14 cellular contexts compared by ENCODE assay signal in the genomic region with DNA sequence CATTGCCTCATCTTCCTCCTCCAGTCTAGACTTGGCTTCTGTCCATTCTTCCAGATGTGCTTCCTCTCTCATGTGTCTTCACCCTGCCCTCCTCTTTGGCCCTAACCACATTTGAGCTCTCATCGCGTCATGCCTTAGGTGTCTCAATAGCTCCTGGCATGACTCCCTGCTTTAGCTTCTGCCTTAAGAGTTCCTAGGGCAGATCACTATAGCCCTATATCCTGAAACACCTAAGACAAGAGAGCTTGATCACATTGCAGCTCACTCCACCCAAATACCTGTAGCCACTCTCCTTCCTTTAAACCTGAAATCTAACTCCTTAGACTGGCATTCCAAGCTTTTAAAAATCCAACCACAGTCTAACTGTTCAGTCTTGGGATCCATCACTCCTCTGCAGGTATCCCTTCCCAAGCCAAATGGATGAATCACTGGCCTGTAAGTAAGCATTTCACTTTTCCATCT.
DNase-seq lines count a peak whose midpoint lies in the region; ATAC-seq, FAIRE-seq and TF ChIP-seq lines count a peak whose summit lies in the region.
"Had no signal": no experiment of that assay in that cellular context is flagged by ENCODE, and none has a peak within 500 bp of the region (broad histone marks: within the 10 kb centered on the region; RNA-seq: fewer than 3 reads in every experiment).

No MANE protein-coding gene starts in this region.

- no peak overlapping the region for H2BK120ac ChIP-seq in mesenchymal stem cell (ENCODE audit: low read depth, low read length)

- no peak overlapping the region for H2BK15ac ChIP-seq in mesenchymal stem cell (ENCODE audit: low read depth, poor library complexity, severe bottlenecking)

- H3K27me3 ChIP-seq in astrocyte (ENCODE audit: insufficient read depth, low read length) (no peaks in the 10 kb centered on the region), mesenchymal stem cell (ENCODE audit: control insufficient read depth in 1 of 2, insufficient read depth in 1 of 2, low read length in 2 of 2) (no peaks in the 10 kb centered on the region), Karpas-422 (ENCODE audit: low read length) (no peaks in the 10 kb centered on the region)

- H3K4me3 Mint-ChIP-seq in astrocyte (ENCODE audit: unreplicated experiment) = no peak overlapping the region
- no peak overlapping the region for H3K4me3 Mint-ChIP-seq in activated T-cell treated with anti-CD3 and anti-CD28 coated beads, Interleukin-2, amount 50 U/mL, for 24 hours
- H3K4me3 Mint-ChIP-seq: activated naive CD4-positive, alpha-beta T cell treated with anti-CD3 and anti-CD28 coated beads, Interleukin-2, amount 50 U/mL, for 24 hours; nephron; stimulated activated naive B cell treated with anti-CD40 and anti-IgM and Interleukin-4, amounts not matched to agents 10 μg/mL and 1 μg/mL and 100 μg/mL, for 72 hours had no signal

- no peak overlapping the region for H3K23ac ChIP-seq in mesenchymal stem cell (ENCODE audit: low read length in 2 of 2)

- H3K9me3 Mint-ChIP-seq in astrocyte (ENCODE audit: unreplicated experiment) = peaks cover 2% of the 10 kb centered on the region
- H3K9me3 Mint-ChIP-seq in activated T-cell treated with anti-CD3 and anti-CD28 coated beads, Interleukin-2, amount 50 U/mL, for 24 hours = no peaks in the 10 kb centered on the region
- H3K9me3 Mint-ChIP-seq: nephron had no signal

- no peaks in the 10 kb centered on the region for H3K27me3 Mint-ChIP-seq in astrocyte (ENCODE audit: low read depth, unreplicated experiment)
- no peaks in the 10 kb centered on the region for H3K27me3 Mint-ChIP-seq in activated T-cell treated with anti-CD3 and anti-CD28 coated beads, Interleukin-2, amount 50 U/mL, for 24 hours
- H3K27me3 Mint-ChIP-seq: activated naive CD4-positive, alpha-beta T cell treated with anti-CD3 and anti-CD28 coated beads, Interleukin-2, amount 50 U/mL, for 24 hours had no signal

- H2BK5ac ChIP-seq in mesenchymal stem cell (ENCODE audit: low read depth, low read length, poor library complexity, severe bottlenecking) = no peak overlapping the region

- H3K79me2 ChIP-seq in astrocyte (ENCODE audit: insufficient read depth, low read length) = no peaks in the 10 kb centered on the region
- H3K79me2 ChIP-seq in Karpas-422 (ENCODE audit: low read length) = no peaks in the 10 kb centered on the region

- no peak for FAIRE-seq in astrocyte (lab: Jason Lieb, UNC)

- H3K27ac Mint-ChIP-seq in astrocyte (ENCODE audit: unreplicated experiment) = no peak overlapping the region
- H3K27ac Mint-ChIP-seq in activated T-cell treated with anti-CD3 and anti-CD28 coated beads, Interleukin-2, amount 50 U/mL, for 24 hours = no peak overlapping the region
- H3K27ac Mint-ChIP-seq: activated naive CD4-positive, alpha-beta T cell treated with anti-CD3 and anti-CD28 coated beads, Interleukin-2, amount 50 U/mL, for 24 hours; nephron; stimulated activated naive B cell treated with anti-CD40 and anti-IgM and Interleukin-4, amounts not matched to agents 10 μg/mL and 1 μg/mL and 100 μg/mL, for 72 hours had no signal

- H3K4me1 ChIP-seq in astrocyte (ENCODE audit: insufficient read depth, low read length) = no peaks in the 10 kb centered on the region
- no peaks in the 10 kb centered on the region for H3K4me1 ChIP-seq in mesenchymal stem cell (ENCODE audit: control insufficient read depth, insufficient read depth, low read depth, low read length)
- H3K4me1 ChIP-seq in Karpas-422 (ENCODE audit: low read length) = no peaks in the 10 kb centered on the region

- H3K4ac ChIP-seq in mesenchymal stem cell (ENCODE audit: low read depth in 1 of 2, low read length in 2 of 2) = no peak overlapping the region

- TF ChIP-seq CTCF in astrocyte (IDR thresholded peaks at IDR 0.05; ENCODE audit: insufficient read depth, low read depth, low read length) = no peak

- no peak overlapping the region for H3K4me2 ChIP-seq in astrocyte (ENCODE audit: low read length)
- H3K4me2 ChIP-seq in mesenchymal stem cell (ENCODE audit: low read length, poor library complexity, severe bottlenecking) = no peak overlapping the region
- H3K4me2 ChIP-seq in Karpas-422 (ENCODE audit: low read depth, low read length, poor library complexity, severe bottlenecking) = no peak overlapping the region

- no peak overlapping the region for H4K8ac ChIP-seq in mesenchymal stem cell (ENCODE audit: low read length)

- H3K9ac ChIP-seq in astrocyte (ENCODE audit: low read length) (no peak overlapping the region), mesenchymal stem cell (ENCODE audit: low read length) (no peak overlapping the region), Karpas-422 (ENCODE audit: low read length) (no peak overlapping the region)

- H3K27ac ChIP-seq in astrocyte (ENCODE audit: low read depth, low read length) (no peak overlapping the region), mesenchymal stem cell (ENCODE audit: low read length, poor library complexity, severe bottlenecking) (no peak overlapping the region), Karpas-422 (ENCODE audit: low read length) (no peak overlapping the region)

- H3K36me3 ChIP-seq in astrocyte (ENCODE audit: insufficient read depth, low read length) = no peaks in the 10 kb centered on the region
- H3K36me3 ChIP-seq in mesenchymal stem cell (ENCODE audit: control insufficient read depth in 1 of 2, insufficient read depth in 2 of 2, low read depth in 1 of 2, low read length in 2 of 2) = no peaks in the 10 kb centered on the region
- no peaks in the 10 kb centered on the region for H3K36me3 ChIP-seq in Karpas-422 (ENCODE audit: insufficient read depth, low read length)

- no peaks in the 10 kb centered on the region for H3K36me3 Mint-ChIP-seq in astrocyte (ENCODE audit: low read depth, unreplicated experiment)
- H3K36me3 Mint-ChIP-seq in activated T-cell treated with anti-CD3 and anti-CD28 coated beads, Interleukin-2, amount 50 U/mL, for 24 hours (ENCODE audit: low read depth) = no peaks in the 10 kb centered on the region
- H3K36me3 Mint-ChIP-seq: activated naive CD4-positive, alpha-beta T cell treated with anti-CD3 and anti-CD28 coated beads, Interleukin-2, amount 50 U/mL, for 24 hours; stimulated activated naive B cell treated with anti-CD40 and anti-IgM and Interleukin-4, amounts not matched to agents 10 μg/mL and 1 μg/mL and 100 μg/mL, for 72 hours had no signal

- H2BK12ac ChIP-seq in mesenchymal stem cell (ENCODE audit: low read length in 2 of 2) = no peak overlapping the region

- H3K4me3 ChIP-seq in astrocyte (ENCODE audit: insufficient read depth, low read depth, low read length) (no peak overlapping the region), mesenchymal stem cell (ENCODE audit: insufficient read depth in 1 of 2, low read depth in 1 of 2, low read length in 2 of 2) (no peak overlapping the region), Karpas-422 (ENCODE audit: low read length) (no peak overlapping the region)

- peak; percentile 77 for DNase-seq in ELR (ENCODE audit: low read depth)
- peak; percentile 78 for DNase-seq in LHCN-M2 (ENCODE audit: low read depth)
- DNase-seq in astrocyte (ENCODE audit: low read depth) = peak; percentile 81
- DNase-seq in mesenchymal stem cell = peak; percentile 90
- DNase-seq in activated T-cell treated with anti-CD3 and anti-CD28 coated beads, Interleukin-2, amount 50 U/mL, for 24 hours = no peak
- DNase-seq in Karpas-422 = no peak
- DNase-seq: activated CD4-positive, CD25-positive, alpha-beta regulatory T cell; effector memory CD4-positive, alpha-beta T cell; H7; NCI-H1105 treated with DMSO at 0.1 percent for 48 hours; stimulated activated naive B cell treated with anti-CD40 and anti-IgM and Interleukin-4, amounts not matched to agents 10 μg/mL and 1 μg/mL and 100 μg/mL, for 72 hours had no signal

- H2AK5ac ChIP-seq in mesenchymal stem cell (ENCODE audit: low read length, severe bottlenecking) = no peak overlapping the region

- H3K9me3 ChIP-seq in astrocyte (ENCODE audit: insufficient read depth, low read depth, low read length) = no peaks in the 10 kb centered on the region
- no peaks in the 10 kb centered on the region for H3K9me3 ChIP-seq in mesenchymal stem cell (ENCODE audit: control insufficient read depth, low read length)
- no peaks in the 10 kb centered on the region for H3K9me3 ChIP-seq in Karpas-422 (ENCODE audit: low read length)

- no peak overlapping the region for H4K91ac ChIP-seq in mesenchymal stem cell (ENCODE audit: low read length)

- H3K4me1 Mint-ChIP-seq in astrocyte (ENCODE audit: low read depth, unreplicated experiment) = peaks cover 10% of the 10 kb centered on the region
- peaks cover 14% of the 10 kb centered on the region for H3K4me1 Mint-ChIP-seq in activated T-cell treated with anti-CD3 and anti-CD28 coated beads, Interleukin-2, amount 50 U/mL, for 24 hours (ENCODE audit: low read depth)
- H3K4me1 Mint-ChIP-seq: stimulated activated naive B cell treated with anti-CD40 and anti-IgM and Interleukin-4, amounts not matched to agents 10 μg/mL and 1 μg/mL and 100 μg/mL, for 72 hours had no signal

- no peaks in the 10 kb centered on the region for H3K79me1 ChIP-seq in mesenchymal stem cell (replicated peaks; ENCODE audit: low read length, poor library complexity, severe bottlenecking)

- no peak overlapping the region for H3K14ac ChIP-seq in mesenchymal stem cell (ENCODE audit: low read length in 2 of 2)

- no peaks in the 10 kb centered on the region for H4K20me1 ChIP-seq in astrocyte (ENCODE audit: insufficient read depth, low read length)
- no peaks in the 10 kb centered on the region for H4K20me1 ChIP-seq in Karpas-422 (ENCODE audit: insufficient read depth, low read depth, low read length)

- ATAC-seq in HG02938 (IDR thresholded peaks at IDR 0.05; ENCODE audit: unreplicated experiment) = no peak
- ATAC-seq: stimulated activated naive B cell treated with anti-CD40 and anti-IgM and Interleukin-4, amounts not matched to agents 10 μg/mL and 1 μg/mL and 100 μg/mL, for 72 hours had no signal

- H2AFZ ChIP-seq in astrocyte (ENCODE audit: low read depth, low read length) = no peak overlapping the region
- no peak overlapping the region for H2AFZ ChIP-seq in mesenchymal stem cell (ENCODE audit: low read depth, low read length)
- no peak overlapping the region for H2AFZ ChIP-seq in Karpas-422 (ENCODE audit: low read length)

- 55% methylated on average over 2 of the region's 2 CpGs for WGBS in mesenchymal stem cell

- H3K9me2 ChIP-seq in Karpas-422 (replicated peaks; ENCODE audit: insufficient read depth, low read length) = no peaks in the 10 kb centered on the region

- no peak overlapping the region for H3K18ac ChIP-seq in mesenchymal stem cell (ENCODE audit: low read depth in 1 of 2, low read length in 2 of 2)

Comparison
In these comparisons a context has a peak if more than half of its experiments do, and no peak if none do; other contexts are left out.
1. DNase-seq: peak in ELR (single experiment), LHCN-M2 (single experiment), astrocyte (single experiment) and mesenchymal stem cell (single experiment); none in activated T-cell treated with anti-CD3 and anti-CD28 coated beads, Interleukin-2, amount 50 U/mL, for 24 hours (single experiment) and Karpas-422 (single experiment).